ENCODE assay signal across 9 cellular contexts in genomic region chr6:146543940-146544661, GRCh38. TPM values are rescaled to one million over a fixed set of nuclear protein-coding genes. Genes with fewer than 3 reads are reported as not detected.
DNase-seq lines count a peak whose midpoint lies in the region; ATAC-seq lines count a peak whose summit lies in the region.
"Had no signal": no experiment of that assay in that cellular context is flagged by ENCODE, and none has a peak within 500 bp of the region (broad histone marks: within the 10 kb centered on the region; RNA-seq: fewer than 3 reads in every experiment).

No MANE protein-coding gene starts in this region.

- H3K14ac ChIP-seq in neuronal stem cell (ENCODE audit: low read length) = peak overlapping the region; percentile 87

- peak overlapping the region; percentile 98 for H3K18ac ChIP-seq in neuronal stem cell (ENCODE audit: low read length)

- peak overlapping the region; percentile 90 for H3K23ac ChIP-seq in neuronal stem cell (ENCODE audit: low read depth, low read length, poor library complexity)

- peak overlapping the region; percentile 77 for H2AFZ ChIP-seq in neuronal stem cell (ENCODE audit: low read length)

- WGBS in neuronal stem cell (ENCODE audit: extremely low coverage in 2 of 2, insufficient read length in 2 of 2, insufficient replicate concordance in 1 of 2), 2 donors = no CpG with 5 or more reads among the region's 34 CpGs

- H3K4me2 ChIP-seq in neuronal stem cell (ENCODE audit: insufficient read depth, low read length, poor library complexity, severe bottlenecking) = peak overlapping the region; percentile 90

- H3K9me3 Mint-ChIP-seq in activated naive CD8-positive, alpha-beta T cell treated with anti-CD3 and anti-CD28 coated beads for 36 hours = no peaks in the 10 kb centered on the region

- H2AK5ac ChIP-seq in neuronal stem cell (ENCODE audit: low read depth, low read length) = no peak overlapping the region

- H3K27ac Mint-ChIP-seq in activated naive CD8-positive, alpha-beta T cell treated with anti-CD3 and anti-CD28 coated beads for 36 hours = no peak overlapping the region

- H2BK120ac ChIP-seq in neuronal stem cell (ENCODE audit: low read depth, low read length) = no peak overlapping the region

- peak overlapping the region; percentile 80 for H3K4ac ChIP-seq in neuronal stem cell (ENCODE audit: low read length)

- H3K79me1 ChIP-seq in neuronal stem cell (ENCODE audit: low read depth, low read length) = no peaks in the 10 kb centered on the region

- H3K27me3 ChIP-seq in neuronal stem cell (ENCODE audit: control insufficient read depth in 3 of 3, insufficient read depth in 3 of 3, low read depth in 1 of 3, low read length in 3 of 3) = no peaks in the 10 kb centered on the region

- intact Hi-C loops in Right ventricle myocardium inferior (cut with DNase I) = loop anchor here (5.0 to 10.0 kb wide), 5 partner anchors 153 to 809 kb away; partner anchors contain the start of genes EPM2A, FBXO30 and SHPRH

- H3K36me3 Mint-ChIP-seq in activated naive CD8-positive, alpha-beta T cell treated with anti-CD3 and anti-CD28 coated beads for 36 hours = no peaks in the 10 kb centered on the region

- no peak overlapping the region for H3K27ac ChIP-seq in neuronal stem cell (replicated peaks; ENCODE audit: low read length)

- H2BK12ac ChIP-seq in neuronal stem cell (ENCODE audit: low read length) = peak overlapping the region; percentile 80

- no peak overlapping the region for H4K91ac ChIP-seq in neuronal stem cell (ENCODE audit: low read depth, low read length, poor library complexity)

- H2BK15ac ChIP-seq in neuronal stem cell (ENCODE audit: low read length) = peak overlapping the region; percentile 67

- no peak overlapping the region for H4K8ac ChIP-seq in neuronal stem cell (ENCODE audit: low read depth, low read length)

- H3K4me1 Mint-ChIP-seq in activated naive CD8-positive, alpha-beta T cell treated with anti-CD3 and anti-CD28 coated beads for 36 hours = peaks cover 5% of the 10 kb centered on the region

- peak; percentile 20 for ATAC-seq in GM19035 (IDR thresholded peaks at IDR 0.05; ENCODE audit: unreplicated experiment)
- ATAC-seq in Right ventricle myocardium inferior = peak; percentile 4
- no peak for ATAC-seq in GM21526 (IDR thresholded peaks at IDR 0.05; ENCODE audit: low FRiP score, unreplicated experiment)

- no peaks in the 10 kb centered on the region for H3K9me3 ChIP-seq in neuronal stem cell (replicated peaks in 1 of 2; ENCODE audit: control insufficient read depth in 2 of 2, insufficient read depth in 1 of 2, low read depth in 1 of 2, low read length in 2 of 2)

- H3K36me3 ChIP-seq in neuronal stem cell (replicated peaks in 1 of 2; ENCODE audit: control insufficient read depth in 2 of 2, insufficient read depth in 2 of 2, low read length in 2 of 2) = no peaks in the 10 kb centered on the region

- H3K4me3 ChIP-seq in neuronal stem cell (ENCODE audit: low read length in 2 of 2) = peak overlapping the region; percentile 56 to 89

- peak overlapping the region; percentile 89 for H3K9ac ChIP-seq in neuronal stem cell (ENCODE audit: low read depth, low read length, poor library complexity)

- H2BK5ac ChIP-seq in neuronal stem cell (ENCODE audit: low read length) = peak overlapping the region; percentile 71

- H3K4me1 ChIP-seq in neuronal stem cell (ENCODE audit: control insufficient read depth in 2 of 2, insufficient read depth in 1 of 2, low read depth in 1 of 2, low read length in 2 of 2) = peaks cover 0 to 5% of the 10 kb centered on the region in 2 donors

- peak overlapping the region; percentile 30 for H3K4me3 Mint-ChIP-seq in activated naive CD8-positive, alpha-beta T cell treated with anti-CD3 and anti-CD28 coated beads for 36 hours

- peak; percentile 12 for DNase-seq in 8988T
- peak; percentile 35 for DNase-seq in HuH-7.5 (ENCODE audit: low spot score)
- no peak for DNase-seq in activated naive CD8-positive, alpha-beta T cell treated with anti-CD3 and anti-CD28 coated beads for 36 hours
- no peak for DNase-seq in Right ventricle myocardium inferior (ENCODE audit: missing footprints)
- DNase-seq in neuronal stem cell (ENCODE audit: low spot score) = peak; percentile 27
- DNase-seq in NCI-H524 treated with DMSO at 0.1 percent for 48 hours (lab: John Stamatoyannopoulos, UW) = no peak

- peaks cover 55% of the 10 kb centered on the region for H3K27me3 Mint-ChIP-seq in activated naive CD8-positive, alpha-beta T cell treated with anti-CD3 and anti-CD28 coated beads for 36 hours

RNA-seq across cellular contexts. Expression of gene RAB32, which starts 0.5 kb away (rescaled TPM):
- total RNA-seq in activated naive CD8-positive, alpha-beta T cell treated with anti-CD3 and anti-CD28 coated beads for 36 hours = not detected
- 7.6 TPM for total RNA-seq in Right ventricle myocardium inferior
- polyA plus RNA-seq in neuronal stem cell (2013, experiment 1 of 2) = 9.1 TPM
- 9.6 TPM for polyA plus RNA-seq in neuronal stem cell (2013, experiment 2 of 2)

RNA-seq across cellular contexts. Expression of gene ADGB, which starts 54.7 kb away (rescaled TPM):
- not detected for total RNA-seq in activated naive CD8-positive, alpha-beta T cell treated with anti-CD3 and anti-CD28 coated beads for 36 hours
- total RNA-seq in Right ventricle myocardium inferior = not detected
- polyA plus RNA-seq in neuronal stem cell (2013, experiment 1 of 2) = 0.01 TPM
- polyA plus RNA-seq in neuronal stem cell (2013, experiment 2 of 2) = 0.04 TPM
- total RNA-seq: lung microvascular endothelial cell had no signal

Comparison
In these comparisons a context has a peak if more than half of its experiments do, and no peak if none do; other contexts are left out.
1. DNase-seq: peak in 8988T (single experiment), HuH-7.5 (single experiment) and neuronal stem cell (single experiment); none in activated naive CD8-positive, alpha-beta T cell treated with anti-CD3 and anti-CD28 coated beads for 36 hours (single experiment), Right ventricle myocardium inferior (single experiment) and NCI-H524 treated with DMSO at 0.1 percent for 48 hours (single experiment).